In the genomic region with DNA sequence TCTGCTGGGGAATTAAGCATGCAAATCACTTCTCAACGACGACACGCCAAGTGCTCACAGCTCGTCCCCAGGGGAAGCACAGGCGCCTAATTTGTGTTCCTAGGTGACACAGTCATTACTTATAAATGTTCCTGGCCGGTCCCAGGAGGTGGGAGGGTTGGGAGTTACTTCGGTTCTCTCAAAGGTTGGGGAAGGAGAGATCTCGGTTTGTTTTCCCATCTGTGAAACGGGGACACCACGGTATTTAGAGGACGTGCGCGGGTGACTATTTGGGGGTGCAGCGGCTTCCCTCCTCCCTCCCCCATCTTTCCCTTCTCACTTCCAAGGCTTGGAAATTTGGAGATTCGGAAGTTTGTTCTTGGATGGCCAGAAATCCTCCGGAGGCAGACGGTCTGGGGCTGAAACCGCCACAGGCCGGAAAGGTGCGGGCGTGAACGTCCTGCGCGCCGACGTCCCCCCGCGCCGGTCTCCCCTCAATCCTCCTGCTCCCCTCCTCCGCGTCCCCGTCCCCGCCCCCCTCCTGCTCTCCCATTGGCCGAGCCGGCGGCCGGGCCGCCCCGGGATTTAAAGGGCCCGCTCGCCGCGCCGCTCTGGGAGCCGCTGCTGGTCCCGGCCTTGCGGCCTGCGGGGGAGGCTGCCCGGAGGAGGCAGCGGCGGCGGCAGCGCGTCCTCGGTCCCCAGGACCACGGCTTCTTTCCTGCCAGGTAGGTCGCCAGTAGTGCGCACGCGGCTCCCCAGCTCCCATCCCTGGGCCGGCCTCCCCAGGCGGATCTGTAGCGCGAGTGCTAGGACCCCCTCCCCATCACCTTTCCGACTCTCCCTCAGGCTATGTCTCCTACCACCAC, we compare ENCODE assay signal across 1 cellular context.
TF ChIP-seq lines count a peak whose summit lies in the region.

PORCN (plus strand) TSS at position 593 of the 845 bp plus-strand sequence. CDS start 829 bp downstream, outside the sequence.

TF ChIP-seq in HepG2, 621 proteins besides CTCF, POLR2A, EP300 and RAD21 (continued from another document and continues in another):
- TF ChIP-seq ELK4 (CRISPR knock-in tag; IDR thresholded peaks at IDR 0.05; ENCODE audit: borderline replicate concordance) (no peak), TERF1 (CRISPR knock-in tag; IDR thresholded peaks at IDR 0.05) (no peak), TAF15 (IDR thresholded peaks at IDR 0.05; ENCODE audit: low read depth, low read length, poor library complexity, severe bottlenecking) (peak; percentile 30), ZNF619 (CRISPR knock-in tag; IDR thresholded peaks at IDR 0.05) (no peak), MED13 (CRISPR knock-in tag; IDR thresholded peaks at IDR 0.05) (no peak), ZNF350 (CRISPR knock-in tag; IDR thresholded peaks at IDR 0.05; ENCODE audit: borderline replicate concordance, low read depth) (no peak), KAT2B (IDR thresholded peaks at IDR 0.05; ENCODE audit: borderline replicate concordance, low read depth, low read length) (no peak), ZBTB21 (CRISPR knock-in tag; IDR thresholded peaks at IDR 0.05) (no peak), ZFP91 (CRISPR knock-in tag; IDR thresholded peaks at IDR 0.05; ENCODE audit: borderline replicate concordance) (peak; percentile 100), ARID4A (CRISPR knock-in tag; IDR thresholded peaks at IDR 0.05; ENCODE audit: borderline replicate concordance) (peak; percentile 36; the same call in 1 of the 2 replicates), ARNTL (CRISPR knock-in tag; IDR thresholded peaks at IDR 0.05) (no peak), KDM2A (CRISPR knock-in tag; IDR thresholded peaks at IDR 0.05; ENCODE audit: borderline replicate concordance, low read depth) (peak; percentile 33; the same call in 1 of the 2 replicates), RBFOX2 (IDR thresholded peaks at IDR 0.05; ENCODE audit: low read depth, low read length) (0 out of 2 replicates have a peak, but pooled peaks have one; percentile 31), POLR2AphosphoS2 (IDR thresholded peaks at IDR 0.05; ENCODE audit: low read depth, low read length) (no peak), PHF8 (CRISPR knock-in tag; IDR thresholded peaks at IDR 0.05) (peak; percentile 51), ZNF44 (CRISPR knock-in tag; IDR thresholded peaks at IDR 0.05) (no peak), KDM5B (CRISPR knock-in tag; IDR thresholded peaks at IDR 0.05; ENCODE audit: borderline replicate concordance) (0 out of 2 replicates have a peak, but pooled peaks have one; percentile 21), TRIM22 (IDR thresholded peaks at IDR 0.05) (no peak), CENPBD1 (CRISPR knock-in tag; IDR thresholded peaks at IDR 0.05; ENCODE audit: borderline replicate concordance, low read depth) (no peak), SYNCRIP (IDR thresholded peaks at IDR 0.05; ENCODE audit: insufficient read depth, low read depth, low read length) (no peak)
- TF ChIP-seq, protein P1, sequence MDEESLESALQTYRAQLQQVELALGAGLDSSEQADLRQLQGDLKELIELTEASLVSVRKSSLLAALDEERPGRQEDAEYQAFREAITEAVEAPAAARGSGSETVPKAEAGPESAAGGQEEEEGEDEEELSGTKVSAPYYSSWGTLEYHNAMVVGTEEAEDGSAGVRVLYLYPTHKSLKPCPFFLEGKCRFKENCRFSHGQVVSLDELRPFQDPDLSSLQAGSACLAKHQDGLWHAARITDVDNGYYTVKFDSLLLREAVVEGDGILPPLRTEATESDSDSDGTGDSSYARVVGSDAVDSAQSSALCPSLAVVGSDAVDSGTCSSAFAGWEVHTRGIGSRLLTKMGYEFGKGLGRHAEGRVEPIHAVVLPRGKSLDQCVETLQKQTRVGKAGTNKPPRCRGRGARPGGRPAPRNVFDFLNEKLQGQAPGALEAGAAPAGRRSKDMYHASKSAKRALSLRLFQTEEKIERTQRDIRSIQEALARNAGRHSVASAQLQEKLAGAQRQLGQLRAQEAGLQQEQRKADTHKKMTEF (CRISPR knock-in tag; IDR thresholded peaks at IDR 0.05) = no peak
- TF ChIP-seq, protein P2, sequence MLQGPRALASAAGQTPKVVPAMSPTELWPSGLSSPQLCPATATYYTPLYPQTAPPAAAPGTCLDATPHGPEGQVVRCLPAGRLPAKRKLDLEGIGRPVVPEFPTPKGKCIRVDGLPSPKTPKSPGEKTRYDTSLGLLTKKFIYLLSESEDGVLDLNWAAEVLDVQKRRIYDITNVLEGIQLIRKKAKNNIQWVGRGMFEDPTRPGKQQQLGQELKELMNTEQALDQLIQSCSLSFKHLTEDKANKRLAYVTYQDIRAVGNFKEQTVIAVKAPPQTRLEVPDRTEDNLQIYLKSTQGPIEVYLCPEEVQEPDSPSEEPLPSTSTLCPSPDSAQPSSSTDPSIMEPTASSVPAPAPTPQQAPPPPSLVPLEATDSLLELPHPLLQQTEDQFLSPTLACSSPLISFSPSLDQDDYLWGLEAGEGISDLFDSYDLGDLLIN (CRISPR knock-in tag; IDR thresholded peaks at IDR 0.05; ENCODE audit: borderline replicate concordance) = no peak
- TF ChIP-seq, protein P3, sequence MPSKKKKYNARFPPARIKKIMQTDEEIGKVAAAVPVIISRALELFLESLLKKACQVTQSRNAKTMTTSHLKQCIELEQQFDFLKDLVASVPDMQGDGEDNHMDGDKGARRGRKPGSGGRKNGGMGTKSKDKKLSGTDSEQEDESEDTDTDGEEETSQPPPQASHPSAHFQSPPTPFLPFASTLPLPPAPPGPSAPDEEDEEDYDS (CRISPR knock-in tag; IDR thresholded peaks at IDR 0.05) = no peak; the same call in 1 of the 2 replicates
- TF ChIP-seq, protein P4, sequence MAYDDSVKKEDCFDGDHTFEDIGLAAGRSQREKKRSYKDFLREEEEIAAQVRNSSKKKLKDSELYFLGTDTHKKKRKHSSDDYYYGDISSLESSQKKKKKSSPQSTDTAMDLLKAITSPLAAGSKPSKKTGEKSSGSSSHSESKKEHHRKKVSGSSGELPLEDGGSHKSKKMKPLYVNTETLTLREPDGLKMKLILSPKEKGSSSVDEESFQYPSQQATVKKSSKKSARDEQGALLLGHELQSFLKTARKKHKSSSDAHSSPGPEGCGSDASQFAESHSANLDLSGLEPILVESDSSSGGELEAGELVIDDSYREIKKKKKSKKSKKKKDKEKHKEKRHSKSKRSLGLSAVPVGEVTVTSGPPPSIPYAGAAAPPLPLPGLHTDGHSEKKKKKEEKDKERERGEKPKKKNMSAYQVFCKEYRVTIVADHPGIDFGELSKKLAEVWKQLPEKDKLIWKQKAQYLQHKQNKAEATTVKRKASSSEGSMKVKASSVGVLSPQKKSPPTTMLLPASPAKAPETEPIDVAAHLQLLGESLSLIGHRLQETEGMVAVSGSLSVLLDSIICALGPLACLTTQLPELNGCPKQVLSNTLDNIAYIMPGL (CRISPR knock-in tag; IDR thresholded peaks at IDR 0.05; ENCODE audit: borderline replicate concordance in 1 of 2, low read depth in 1 of 2) = 0 out of 4 replicates have a peak, but pooled peaks of 1 of the 2 experiments have one; percentile 28
- TF ChIP-seq, protein P5, sequence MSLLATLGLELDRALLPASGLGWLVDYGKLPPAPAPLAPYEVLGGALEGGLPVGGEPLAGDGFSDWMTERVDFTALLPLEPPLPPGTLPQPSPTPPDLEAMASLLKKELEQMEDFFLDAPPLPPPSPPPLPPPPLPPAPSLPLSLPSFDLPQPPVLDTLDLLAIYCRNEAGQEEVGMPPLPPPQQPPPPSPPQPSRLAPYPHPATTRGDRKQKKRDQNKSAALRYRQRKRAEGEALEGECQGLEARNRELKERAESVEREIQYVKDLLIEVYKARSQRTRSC (CRISPR knock-in tag; IDR thresholded peaks at IDR 0.05; ENCODE audit: low read depth) = no peak
- TF ChIP-seq, protein P6, sequence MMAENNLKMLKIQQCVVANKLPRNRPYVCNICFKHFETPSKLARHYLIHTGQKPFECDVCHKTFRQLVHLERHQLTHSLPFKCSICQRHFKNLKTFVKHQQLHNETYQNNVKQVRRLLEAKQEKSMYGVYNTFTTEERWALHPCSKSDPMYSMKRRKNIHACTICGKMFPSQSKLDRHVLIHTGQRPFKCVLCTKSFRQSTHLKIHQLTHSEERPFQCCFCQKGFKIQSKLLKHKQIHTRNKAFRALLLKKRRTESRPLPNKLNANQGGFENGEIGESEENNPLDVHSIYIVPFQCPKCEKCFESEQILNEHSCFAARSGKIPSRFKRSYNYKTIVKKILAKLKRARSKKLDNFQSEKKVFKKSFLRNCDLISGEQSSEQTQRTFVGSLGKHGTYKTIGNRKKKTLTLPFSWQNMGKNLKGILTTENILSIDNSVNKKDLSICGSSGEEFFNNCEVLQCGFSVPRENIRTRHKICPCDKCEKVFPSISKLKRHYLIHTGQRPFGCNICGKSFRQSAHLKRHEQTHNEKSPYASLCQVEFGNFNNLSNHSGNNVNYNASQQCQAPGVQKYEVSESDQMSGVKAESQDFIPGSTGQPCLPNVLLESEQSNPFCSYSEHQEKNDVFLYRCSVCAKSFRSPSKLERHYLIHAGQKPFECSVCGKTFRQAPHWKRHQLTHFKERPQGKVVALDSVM (CRISPR knock-in tag; IDR thresholded peaks at IDR 0.05) = peak; percentile 38; the same call in 1 of the 2 replicates
- TF ChIP-seq, protein P7, sequence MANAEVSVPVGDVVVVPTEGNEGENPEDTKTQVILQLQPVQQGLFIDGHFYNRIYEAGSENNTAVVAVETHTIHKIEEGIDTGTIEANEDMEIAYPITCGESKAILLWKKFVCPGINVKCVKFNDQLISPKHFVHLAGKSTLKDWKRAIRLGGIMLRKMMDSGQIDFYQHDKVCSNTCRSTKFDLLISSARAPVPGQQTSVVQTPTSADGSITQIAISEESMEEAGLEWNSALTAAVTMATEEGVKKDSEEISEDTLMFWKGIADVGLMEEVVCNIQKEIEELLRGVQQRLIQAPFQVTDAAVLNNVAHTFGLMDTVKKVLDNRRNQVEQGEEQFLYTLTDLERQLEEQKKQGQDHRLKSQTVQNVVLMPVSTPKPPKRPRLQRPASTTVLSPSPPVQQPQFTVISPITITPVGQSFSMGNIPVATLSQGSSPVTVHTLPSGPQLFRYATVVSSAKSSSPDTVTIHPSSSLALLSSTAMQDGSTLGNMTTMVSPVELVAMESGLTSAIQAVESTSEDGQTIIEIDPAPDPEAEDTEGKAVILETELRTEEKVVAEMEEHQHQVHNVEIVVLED (CRISPR knock-in tag; IDR thresholded peaks at IDR 0.05; ENCODE audit: borderline replicate concordance) = peak; percentile 51; the same call in 1 of the 2 replicates
